8 cellular contexts compared by ENCODE assay signal in genomic region chr10:97291357-97292096, GRCh38. TPM values are rescaled to one million over a fixed set of nuclear protein-coding genes. Genes with fewer than 3 reads are reported as not detected.
DNase-seq lines count a peak whose midpoint lies in the region; ATAC-seq, FAIRE-seq and TF ChIP-seq lines count a peak whose summit lies in the region.

No MANE protein-coding gene starts in this region.

- H3K4me3 ChIP-seq in H7 (ENCODE audit: insufficient read depth, low read depth, low read length): peak overlapping the region; percentile 87
- H3K4me3 ChIP-seq in fibroblast of the aortic adventitia (ENCODE audit: low read depth, low read length): peak overlapping the region; percentile 89
- H3K4me3 ChIP-seq in pancreas: peak overlapping the region; percentile 55 to 76 (median 67)

- H3K36me3 ChIP-seq in H7 (replicated peaks; ENCODE audit: control insufficient read depth, insufficient read depth, low read length) (no peaks in the 10 kb centered on the region; the same call in 1 of the 2 replicates), pancreas (no peaks in the 10 kb centered on the region)

- H3K27me3 ChIP-seq in H7 (ENCODE audit: control insufficient read depth, insufficient read depth, low read length) (no peaks in the 10 kb centered on the region), pancreas (no peaks in the 10 kb centered on the region)

- ATAC-seq in SK-N-SH treated with all-trans-retinoic acid at 6 μM for 48 hours (peak; percentile 40), pancreas (peak in 3 of 4 donors; percentile 4 to 6 (median 4))

- peaks cover 0 to 3% (median 0%) of the 10 kb centered on the region in 3 donors for H3K4me1 ChIP-seq in pancreas

- FAIRE-seq in pancreas (lab: Jason Lieb, UNC): no peak

- intact Hi-C loops in pancreas (cut with DNase I): no loop called here

- H3K9me3 ChIP-seq in pancreas: no peaks in the 10 kb centered on the region

- DNase-seq in H7 (peak; percentile 16), fibroblast of the aortic adventitia (ENCODE audit: low read depth) (no peak), pancreas (no peak), SHP77 treated with DMSO at 0.1 percent for 48 hours (lab: John Stamatoyannopoulos, UW) (no peak), ecto neural progenitor cell (ENCODE audit: low spot score) (no peak), epidermal melanocyte (ENCODE audit: insufficient read length, low spot score) (no peak)
- DNase-seq in effector CD8-positive, alpha-beta T cell (lab: John Stamatoyannopoulos, UW): no peak

- WGBS in pancreas, 2 donors: 39 to 44% methylated on average over 25 of the region's 25 CpGs

- no peak for TF ChIP-seq CTCF in fibroblast of the aortic adventitia (IDR thresholded peaks at IDR 0.05; ENCODE audit: insufficient read depth, low read length)
- TF ChIP-seq CTCF in pancreas (IDR thresholded peaks at IDR 0.05): no peak

- peak overlapping the region; percentile 85 to 96 (median 90) for H3K27ac ChIP-seq in pancreas

TF ChIP-seq in SK-N-SH treated with all-trans-retinoic acid at 6 μM for 48 hours, 23 proteins besides CTCF, POLR2A, EP300 and RAD21:
- 0 out of 2 replicates have a peak, but pooled peaks have one; percentile 14 for TF ChIP-seq CREB5 (CRISPR knock-in tag; IDR thresholded peaks at IDR 0.05; ENCODE audit: low read depth)
- no peak for TF ChIP-seq ZC3H10 (CRISPR knock-in tag; IDR thresholded peaks at IDR 0.05)
- TF ChIP-seq TOX (CRISPR knock-in tag; IDR thresholded peaks at IDR 0.05; ENCODE audit: borderline replicate concordance): no peak
- TF ChIP-seq POU6F1 (CRISPR knock-in tag; IDR thresholded peaks at IDR 0.05; ENCODE audit: borderline replicate concordance, low read depth): no peak
- no peak for TF ChIP-seq SNAI2 (CRISPR knock-in tag; IDR thresholded peaks at IDR 0.05)
- TF ChIP-seq CSRNP3 (CRISPR knock-in tag; IDR thresholded peaks at IDR 0.05): no peak

RNA-seq across cellular contexts. Expression of gene ARHGAP19, which starts 0.9 kb away (rescaled TPM):
- 38.7 and 54.0 TPM in 2 replicates for total RNA-seq in H7 (2014; rRNA removed; shearing (Covaris generic))
- 9.8 and 10.8 TPM in 2 replicates for total RNA-seq in fibroblast of the aortic adventitia (ENCODE audit: low replicate concordance)
- total RNA-seq in pancreas: 1 to 10 TPM; 1.3 to 4.8 (median 2.8) TPM
- polyA plus RNA-seq in pancreas: 1 to 10 TPM; 1.1 to 2.3 TPM

RNA-seq across cellular contexts. Expression of gene FRAT1, which starts 27.5 kb away (rescaled TPM):
- 5.2 and 6.2 TPM in 2 replicates for total RNA-seq in H7 (2014; rRNA removed; shearing (Covaris generic))
- total RNA-seq in fibroblast of the aortic adventitia (ENCODE audit: low replicate concordance): 1.5 and 5.6 TPM in 2 replicates
- total RNA-seq in pancreas: 1 to 10 TPM; 2.6 to 5.2 (median 3.4) TPM
- 1 to 10 TPM; 1.6 to 1.7 TPM for polyA plus RNA-seq in pancreas

RNA-seq across cellular contexts. Expression of gene FRAT2, which starts 43.0 kb away (rescaled TPM):
- total RNA-seq in H7 (2014; rRNA removed; shearing (Covaris generic)): 46.8 and 67.0 TPM in 2 replicates
- 5.2 and 6.8 TPM in 2 replicates for total RNA-seq in fibroblast of the aortic adventitia (ENCODE audit: low replicate concordance)
- total RNA-seq in pancreas: 10 to 100 TPM in 2 of 6 donors, 1 to 10 TPM in 4; 8.7 to 15.0 (median 9.9) TPM
- 1 to 10 TPM; 4.3 to 5.5 TPM for polyA plus RNA-seq in pancreas
